ENCODE assay signal across 8 cellular contexts in genomic region chr4:103098746-103099421, GRCh38. TPM values are rescaled to one million over a fixed set of nuclear protein-coding genes. Genes with fewer than 3 reads are reported as not detected.
DNase-seq lines count a peak whose midpoint lies in the region; ATAC-seq and TF ChIP-seq lines count a peak whose summit lies in the region.

No MANE protein-coding gene starts in this region.

- H3K9me2 ChIP-seq in PC-3 (replicated peaks; ENCODE audit: low read length), result no peaks in the 10 kb centered on the region

- DNase-seq in AG10803 (ENCODE audit: low read depth) (peak; percentile 27), PC-3 (no peak), esophagus squamous epithelium (lab: John Stamatoyannopoulos, UW) (no peak), NCI-H1105 treated with DMSO at 0.1 percent for 48 hours (lab: John Stamatoyannopoulos, UW) (no peak), iPS-NIHi7 (ENCODE audit: extremely low spot score) (no peak)
- no peak for DNase-seq in natural killer cell treated with Interleukin-12 subunit alpha and Interleukin-12 subunit beta and Interleukin-15 and Interleukin-18, amount 100 ng/mL, for 72 hours (ENCODE audit: low spot score)
- no peak for DNase-seq in activated CD4-positive, CD25-positive, alpha-beta regulatory T cell (lab: John Stamatoyannopoulos, UW)

- H3K79me2 ChIP-seq in PC-3 (ENCODE audit: low read length), result no peaks in the 10 kb centered on the region

- H3K9me3 Mint-ChIP-seq in natural killer cell treated with Interleukin-12 subunit alpha and Interleukin-12 subunit beta and Interleukin-15 and Interleukin-18, amount 100 ng/mL, for 72 hours, result no peaks in the 10 kb centered on the region

- no peak for TF ChIP-seq POLR2A in esophagus squamous epithelium (IDR thresholded peaks at IDR 0.05)

- no TSS peak for BruUV-seq in PC-3 (replicated peaks; lab: Mats Ljungman, UMichigan)

- H3K36me3 ChIP-seq in PC-3 (ENCODE audit: low read depth, low read length), result no peaks in the 10 kb centered on the region
- H3K36me3 ChIP-seq in esophagus squamous epithelium, result no peaks in the 10 kb centered on the region

- intact Hi-C loops in PC-3 (cut with micrococcal nuclease) (loop anchor here (1.0 to 10.0 kb wide), 2 partner anchors 274 to 666 kb away; partner anchors contain the start of gene UBE2D3), esophagus squamous epithelium (cut with DNase I) (loop anchor here (10.0 kb wide), 1 partner anchor 64 kb away; no protein-coding TSS in a partner anchor)

- peak overlapping the region; percentile 30; the same call in 1 of the 2 replicates for H3K9ac ChIP-seq in PC-3 (ENCODE audit: low read length)

- peak overlapping the region; percentile 76 to 93 for H3K27ac Mint-ChIP-seq in natural killer cell treated with Interleukin-12 subunit alpha and Interleukin-12 subunit beta and Interleukin-15 and Interleukin-18, amount 100 ng/mL, for 72 hours

- no peaks in the 10 kb centered on the region for H4K20me1 ChIP-seq in PC-3 (ENCODE audit: low read length)

- H3K4me1 Mint-ChIP-seq in natural killer cell treated with Interleukin-12 subunit alpha and Interleukin-12 subunit beta and Interleukin-15 and Interleukin-18, amount 100 ng/mL, for 72 hours (ENCODE audit: low read depth in 2 of 2), result peaks cover 9 to 13% of the 10 kb centered on the region in 2 donors

- H3K9me3 ChIP-seq in PC-3 (ENCODE audit: low read length), result no peaks in the 10 kb centered on the region
- H3K9me3 ChIP-seq in esophagus squamous epithelium, result no peaks in the 10 kb centered on the region

- no peaks in the 10 kb centered on the region for H3K27me3 Mint-ChIP-seq in natural killer cell treated with Interleukin-12 subunit alpha and Interleukin-12 subunit beta and Interleukin-15 and Interleukin-18, amount 100 ng/mL, for 72 hours

- H3K27ac ChIP-seq in PC-3 (ENCODE audit: low read length) (no peak overlapping the region), esophagus squamous epithelium (peak overlapping the region; percentile 62 to 82 (median 78))

- WGBS in esophagus squamous epithelium, 2 donors, result 11 to 22% methylated on average over 4 of the region's 4 CpGs

- peak overlapping the region; percentile 85 for H3K4me3 Mint-ChIP-seq in natural killer cell treated with Interleukin-12 subunit alpha and Interleukin-12 subunit beta and Interleukin-15 and Interleukin-18, amount 100 ng/mL, for 72 hours

- no peaks in the 10 kb centered on the region for H3K36me3 Mint-ChIP-seq in natural killer cell treated with Interleukin-12 subunit alpha and Interleukin-12 subunit beta and Interleukin-15 and Interleukin-18, amount 100 ng/mL, for 72 hours

- no peaks in the 10 kb centered on the region for H3F3A ChIP-seq in PC-3 (ENCODE audit: low read length, unreplicated experiment)

- H3K4me3 ChIP-seq in AG10803 (ENCODE audit: low read length) (peak overlapping the region; percentile 64), PC-3 (ENCODE audit: low read length) (peak overlapping the region; percentile 68), esophagus squamous epithelium (peak overlapping the region; percentile 28 to 67 (median 48))

- H3K4me1 ChIP-seq in PC-3 (ENCODE audit: insufficient read depth, low read length) (peaks cover 9% of the 10 kb centered on the region; the same call in 1 of the 2 replicates), esophagus squamous epithelium (peaks cover 4 to 37% (median 9%) of the 10 kb centered on the region in 3 donors)

- H3K4me2 ChIP-seq in PC-3 (ENCODE audit: low read length), result peak overlapping the region; percentile 82

- H3K27me3 ChIP-seq in PC-3 (ENCODE audit: low read length), result no peaks in the 10 kb centered on the region
- H3K27me3 ChIP-seq in esophagus squamous epithelium, result no peaks in the 10 kb centered on the region

- POLR2A ChIA-PET in PC-3 (lab: Charles Lee; ENCODE audit: unreplicated experiment), result no interaction called here

- TF ChIP-seq CTCF in AG10803 (conservative IDR thresholded peaks at IDR 0.05; ENCODE audit: low read length), result no peak
- no peak for TF ChIP-seq CTCF in PC-3 (conservative IDR thresholded peaks at IDR 0.05; ENCODE audit: low read depth, low read length)
- no peak for TF ChIP-seq CTCF in esophagus squamous epithelium (IDR thresholded peaks at IDR 0.05)

- ATAC-seq in PC-3 (no peak), HG03378 (IDR thresholded peaks at IDR 0.05; ENCODE audit: unreplicated experiment) (no peak)
- no peak for ATAC-seq in natural killer cell treated with Interleukin-12 subunit alpha and Interleukin-12 subunit beta and Interleukin-15 and Interleukin-18, amount 100 ng/mL, for 72 hours

- H2AFZ ChIP-seq in PC-3 (ENCODE audit: low read length), result peak overlapping the region; percentile 89

- CTCF ChIA-PET in PC-3 (lab: Charles Lee), result interaction anchor here (0.6 to 1.2 kb wide), 3 partner anchors 38 to 308 kb away, joined by 3 read pairs; no protein-coding TSS in a partner anchor

RNA-seq across cellular contexts. Expression of gene BDH2, which starts 0.8 kb away (rescaled TPM):
- total RNA-seq in PC-3 (2014; rRNA removed) (10.5 and 16.0 TPM in 2 replicates), esophagus squamous epithelium (10 to 100 TPM; 16.4 to 47.1 (median 32.2) TPM)
- total RNA-seq in natural killer cell treated with Interleukin-12 subunit alpha and Interleukin-12 subunit beta and Interleukin-15 and Interleukin-18, amount 100 ng/mL, for 72 hours, result 10 to 100 TPM in 1 of 2 donors, 1 to 10 TPM in 1; 9.1 to 13.5 TPM

RNA-seq across cellular contexts. Expression of gene SLC9B2, which starts 22.3 kb away (rescaled TPM):
- 5.5 and 13.6 TPM in 2 replicates for total RNA-seq in PC-3 (2014; rRNA removed)
- total RNA-seq in esophagus squamous epithelium, result 10 to 100 TPM in 2 of 4 donors, 1 to 10 TPM in 2; 5.0 to 12.6 (median 8.9) TPM
- 10 to 100 TPM; 19.6 to 46.6 TPM for total RNA-seq in natural killer cell treated with Interleukin-12 subunit alpha and Interleukin-12 subunit beta and Interleukin-15 and Interleukin-18, amount 100 ng/mL, for 72 hours
